Comparison of ENCODE assay signal across 26 cellular contexts in the genomic region with DNA sequence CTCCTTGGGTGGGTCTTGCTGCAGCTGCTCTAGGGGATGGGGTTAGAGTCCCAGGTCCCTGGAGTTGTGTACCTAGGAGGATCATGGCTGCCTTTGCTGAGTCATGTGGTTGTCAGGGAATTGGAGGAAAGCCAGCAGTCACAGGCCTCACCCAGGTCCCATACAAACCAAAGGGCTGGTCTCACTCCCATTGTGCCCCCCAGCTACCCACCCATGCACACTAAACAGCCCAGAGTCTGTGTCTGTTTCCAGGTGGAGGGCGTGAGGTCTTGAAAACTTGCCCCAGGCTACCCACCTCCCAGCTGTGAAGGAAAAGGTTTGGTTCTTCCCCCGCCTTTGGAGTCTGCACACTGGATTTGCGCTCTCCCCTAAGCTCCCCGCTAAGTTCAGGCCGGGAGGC.
DNase-seq lines count a peak whose midpoint lies in the region; ATAC-seq, FAIRE-seq and TF ChIP-seq lines count a peak whose summit lies in the region.
"Had no signal": no experiment of that assay in that cellular context is flagged by ENCODE, and none has a peak within 500 bp of the region (broad histone marks: within the 10 kb centered on the region; RNA-seq: fewer than 3 reads in every experiment).

No MANE protein-coding gene starts in this region.

- no peak overlapping the region for H3K4me2 ChIP-seq in H1 (ENCODE audit: insufficient read depth in 1 of 2, low read depth in 2 of 2, low read length in 2 of 2)
- no peak overlapping the region for H3K4me2 ChIP-seq in neuronal stem cell (ENCODE audit: insufficient read depth, low read length, poor library complexity, severe bottlenecking)

- 97% methylated on average over 4 of the region's 5 CpGs; no CpG with 5 or more reads in 1 of the 2 experiments for WGBS in H1 (ENCODE audit: extremely low coverage in 1 of 2, insufficient coverage in 1 of 2, insufficient read length in 1 of 2, insufficient replicate concordance in 2 of 2, low coverage in 1 of 2, low lambda C conversion rate in 2 of 2, missing lambda C conversion rate in 1 of 2), 2 experiments
- no CpG with 5 or more reads among the region's 5 CpGs for WGBS in neuronal stem cell (ENCODE audit: extremely low coverage in 2 of 2, insufficient read length in 2 of 2, insufficient replicate concordance in 1 of 2), 2 donors

- H3K79me2 ChIP-seq in H1 (ENCODE audit: control insufficient read depth in 1 of 2, insufficient read depth in 2 of 2, low read length in 2 of 2): no peaks in the 10 kb centered on the region

- peaks cover 2% of the 10 kb centered on the region; the same call in 1 of the 2 replicates for H3K79me1 ChIP-seq in H1 (ENCODE audit: low read depth, low read length)
- H3K79me1 ChIP-seq in neuronal stem cell (ENCODE audit: low read depth, low read length): no peaks in the 10 kb centered on the region

- FAIRE-seq in H1 (lab: Jason Lieb, UNC): no peak
- FAIRE-seq: GM12891 had no signal

- H2AFZ ChIP-seq in H1 (ENCODE audit: low read length): no peak overlapping the region
- H2AFZ ChIP-seq in neuronal stem cell (ENCODE audit: low read length): no peak overlapping the region

- no peak for TF ChIP-seq EP300 in H1 (IDR thresholded peaks at IDR 0.05; ENCODE audit: borderline replicate concordance in 1 of 2, low read depth in 2 of 2, low read length in 2 of 2)

- H3K23ac ChIP-seq in H1 (ENCODE audit: insufficient read length): no peak overlapping the region
- H3K23ac ChIP-seq in neuronal stem cell (ENCODE audit: low read depth, low read length, poor library complexity): no peak overlapping the region

- H3K4me1 ChIP-seq in H1 (replicated peaks in 1 of 4; ENCODE audit: control insufficient read depth in 3 of 4, insufficient read depth in 4 of 4, low read length in 3 of 4): peaks cover 0 to 4% (median 0%) of the 10 kb centered on the region in 4 experiments; a peak in 2 of 7 replicates
- H3K4me1 ChIP-seq in neuronal stem cell (ENCODE audit: control insufficient read depth in 2 of 2, insufficient read depth in 1 of 2, low read depth in 1 of 2, low read length in 2 of 2): no peaks in the 10 kb centered on the region

- no peak for TF ChIP-seq CTCF in H1 (IDR thresholded peaks at IDR 0.05; ENCODE audit: control extremely low read depth in 1 of 3, insufficient read depth in 1 of 3, low read depth in 1 of 3, low read length in 3 of 3)

- H3K36me3 ChIP-seq in H1 (ENCODE audit: control insufficient read depth in 2 of 4, insufficient read depth in 4 of 4, low read length in 3 of 4) (no peaks in the 10 kb centered on the region), neuronal stem cell (replicated peaks in 1 of 2; ENCODE audit: control insufficient read depth in 2 of 2, insufficient read depth in 2 of 2, low read length in 2 of 2) (peaks cover 0 to 22% of the 10 kb centered on the region in 2 donors)

- peak; percentile 64 for DNase-seq in ELF-1 (ENCODE audit: low read depth, low spot score)
- DNase-seq in NCI-H69 (lab: John Stamatoyannopoulos, UW): peak; percentile 53
- DNase-seq in H1 (ENCODE audit: low read depth in 1 of 2, low spot score in 2 of 2): no peak
- no peak for DNase-seq in neuronal stem cell (ENCODE audit: low spot score)
- DNase-seq in SIG-M5 treated with dmso at 0.1 percent for 504 hours (lab: John Stamatoyannopoulos, UW; ENCODE audit: unreplicated experiment): no peak
- DNase-seq: CD8-positive, alpha-beta T cell; DMS 273 treated with DMSO at 0.1 percent for 48 hours; DMS79; EL; GF-D8; H7; HFFc6; Karpas-422; NCI-H1092; NCI-H1417 treated with DMSO at 0.1 percent for 48 hours; NCI-H187 treated with DMSO at 0.1 percent for 48 hours; NCI-H2107; NCI-H524; RPMI8226; SHP77; SW 1271 had no signal

- no peak overlapping the region for H2BK120ac ChIP-seq in H1 (replicated peaks; ENCODE audit: low read depth, low read length)
- no peak overlapping the region for H2BK120ac ChIP-seq in neuronal stem cell (ENCODE audit: low read depth, low read length)

- H2BK15ac ChIP-seq in H1 (ENCODE audit: low read length) (no peak overlapping the region), neuronal stem cell (ENCODE audit: low read length) (no peak overlapping the region)

- no peak overlapping the region for H3K27ac ChIP-seq in H1 (ENCODE audit: low read depth, low read length)
- no peak overlapping the region for H3K27ac ChIP-seq in neuronal stem cell (replicated peaks; ENCODE audit: low read length)
- H3K27ac ChIP-seq: C4-2B, SK-N-MC had no signal

- H3K4me3 ChIP-seq in H1 (ENCODE audit: extremely low read depth in 1 of 4, insufficient read depth in 2 of 4, low read depth in 3 of 4, low read length in 4 of 4): no peak overlapping the region
- no peak overlapping the region for H3K4me3 ChIP-seq in neuronal stem cell (ENCODE audit: low read length in 2 of 2)
- H3K4me3 ChIP-seq: SK-N-MC had no signal

- no peak for TF ChIP-seq POLR2A in H1 (IDR thresholded peaks at IDR 0.05; ENCODE audit: control extremely low read depth in 1 of 2, low read depth in 2 of 2, low read length in 2 of 2)

- H3K9me3 ChIP-seq in H1 (ENCODE audit: insufficient read depth in 2 of 2, low read depth in 1 of 2, low read length in 1 of 2): no peaks in the 10 kb centered on the region
- peaks cover 2 to 52% of the 10 kb centered on the region in 2 donors for H3K9me3 ChIP-seq in neuronal stem cell (replicated peaks in 1 of 2; ENCODE audit: control insufficient read depth in 2 of 2, insufficient read depth in 1 of 2, low read depth in 1 of 2, low read length in 2 of 2)

- H3K14ac ChIP-seq in H1 (ENCODE audit: insufficient read length): no peak overlapping the region
- no peak overlapping the region for H3K14ac ChIP-seq in neuronal stem cell (ENCODE audit: low read length)

- H2AK5ac ChIP-seq in H1 (ENCODE audit: low read depth, low read length) (no peak overlapping the region), neuronal stem cell (ENCODE audit: low read depth, low read length) (no peak overlapping the region)

- H2BK20ac ChIP-seq in H1 (ENCODE audit: low read length): no peak overlapping the region

- no peak overlapping the region for H3K56ac ChIP-seq in H1 (replicated peaks; ENCODE audit: insufficient read length, low read depth, low read length)

- CTCF ChIA-PET in H1 (lab: Charles Lee; ENCODE audit: partially characterized antibody): interaction anchor here (1.0 to 1.2 kb wide), 3 partner anchors 8 to 29 kb away, joined by 3 read pairs; no protein-coding TSS in a partner anchor

- H3K23me2 ChIP-seq in H1 (ENCODE audit: low read depth, low read length): no peaks in the 10 kb centered on the region

- no peak overlapping the region for H4K5ac ChIP-seq in H1 (ENCODE audit: insufficient read length, low read depth, low read length)

- H4K8ac ChIP-seq in H1 (ENCODE audit: extremely low read depth, insufficient read depth, low read length) (no peak overlapping the region), neuronal stem cell (ENCODE audit: low read depth, low read length) (no peak overlapping the region)

- TF ChIP-seq RAD21 in H1 (IDR thresholded peaks at IDR 0.05 in 1 of 2, conservative IDR thresholded peaks at IDR 0.05 in 1 of 2; ENCODE audit: low read depth in 2 of 2, low read length in 2 of 2): no peak

- no peak overlapping the region for H3K9ac ChIP-seq in H1 (replicated peaks in 1 of 4; ENCODE audit: extremely low read depth in 1 of 4, low read depth in 3 of 4, low read length in 3 of 4)
- no peak overlapping the region for H3K9ac ChIP-seq in neuronal stem cell (ENCODE audit: low read depth, low read length, poor library complexity)

- no peak overlapping the region for H2BK5ac ChIP-seq in H1 (ENCODE audit: low read depth, low read length)
- no peak overlapping the region for H2BK5ac ChIP-seq in neuronal stem cell (ENCODE audit: low read length)

- H4K91ac ChIP-seq in H1 (replicated peaks; ENCODE audit: insufficient read length, low read length): no peak overlapping the region
- H4K91ac ChIP-seq in neuronal stem cell (ENCODE audit: low read depth, low read length, poor library complexity): no peak overlapping the region

- H3K18ac ChIP-seq in H1 (ENCODE audit: extremely low read depth, low read length): no peak overlapping the region
- peak overlapping the region; percentile 41 for H3K18ac ChIP-seq in neuronal stem cell (ENCODE audit: low read length)

- H3K27me3 ChIP-seq in H1 (replicated peaks in 1 of 4; ENCODE audit: control insufficient read depth in 3 of 4, extremely low read depth in 1 of 4, insufficient read depth in 3 of 4, low read length in 3 of 4) (no peaks in the 10 kb centered on the region), neuronal stem cell (ENCODE audit: control insufficient read depth in 3 of 3, insufficient read depth in 3 of 3, low read depth in 1 of 3, low read length in 3 of 3) (no peaks in the 10 kb centered on the region)

- no peaks in the 10 kb centered on the region for H4K20me1 ChIP-seq in H1 (replicated peaks in 1 of 2; ENCODE audit: control insufficient read depth in 1 of 2, insufficient read depth in 2 of 2, low read length in 2 of 2)

- H2BK12ac ChIP-seq in H1 (ENCODE audit: low read depth, low read length) (0 out of 2 replicates have a peak overlapping the region, but pooled peaks have one; percentile 17), neuronal stem cell (ENCODE audit: low read length) (no peak overlapping the region)

- H3K4ac ChIP-seq in H1 (replicated peaks; ENCODE audit: insufficient read length, low read depth, low read length) (no peak overlapping the region), neuronal stem cell (ENCODE audit: low read length) (no peak overlapping the region)

- ATAC-seq in HG02981 (IDR thresholded peaks at IDR 0.05; ENCODE audit: unreplicated experiment): no peak
- ATAC-seq in HG03095 (IDR thresholded peaks at IDR 0.05; ENCODE audit: unreplicated experiment): no peak
- ATAC-seq: CD8-positive, alpha-beta T cell had no signal

- POLR2A ChIA-PET in H1 (lab: Charles Lee; ENCODE audit: partially characterized antibody): no interaction called here

TF ChIP-seq in H1, 55 proteins besides CTCF, POLR2A, EP300 and RAD21 (continues in another document):
- TF ChIP-seq SIX5 (IDR thresholded peaks at IDR 0.05; ENCODE audit: low read depth, low read length) (no peak), ZNF274 (IDR thresholded peaks at IDR 0.05; ENCODE audit: borderline replicate concordance, extremely low read depth, low read length) (no peak), CBX5 (IDR thresholded peaks at IDR 0.05; ENCODE audit: low read depth, low read length) (no peak)
- TF ChIP-seq, protein P1, sequence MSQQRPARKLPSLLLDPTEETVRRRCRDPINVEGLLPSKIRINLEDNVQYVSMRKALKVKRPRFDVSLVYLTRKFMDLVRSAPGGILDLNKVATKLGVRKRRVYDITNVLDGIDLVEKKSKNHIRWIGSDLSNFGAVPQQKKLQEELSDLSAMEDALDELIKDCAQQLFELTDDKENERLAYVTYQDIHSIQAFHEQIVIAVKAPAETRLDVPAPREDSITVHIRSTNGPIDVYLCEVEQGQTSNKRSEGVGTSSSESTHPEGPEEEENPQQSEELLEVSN (IDR thresholded peaks at IDR 0.05): no peak

Comparison
In these comparisons a context has a peak if more than half of its experiments do, and no peak if none do; other contexts are left out.
1. DNase-seq: peak in ELF-1 (single experiment) and NCI-H69 (single experiment); none in H1 (0 of 2), neuronal stem cell (single experiment) and SIG-M5 treated with dmso at 0.1 percent for 504 hours (single experiment).